16 cellular contexts compared by ENCODE assay signal in genomic region chr4:129821073-129821472, GRCh38.
A peak's percentile ranks its signal among the peaks of the same experiment; 100 is the strongest.
DNase-seq lines count a peak whose midpoint lies in the region; ATAC-seq and TF ChIP-seq lines count a peak whose summit lies in the region.
"Had no signal": no experiment of that assay in that cellular context is flagged by ENCODE, and none has a peak within 500 bp of the region (broad histone marks: within the 10 kb centered on the region; RNA-seq: fewer than 3 reads in every experiment).

No MANE protein-coding gene starts in this region.

- no peak overlapping the region for H3K4me3 ChIP-seq in MM.1S (ENCODE audit: low read length)
- no peak overlapping the region for H3K4me3 ChIP-seq in adipocyte (ENCODE audit: low read length)
- H3K4me3 ChIP-seq: GM12878, GM23338 had no signal

- no peak for TF ChIP-seq CTCF in MM.1S (IDR thresholded peaks at IDR 0.05; ENCODE audit: low read length)
- no peak for TF ChIP-seq CTCF in GM20000 (IDR thresholded peaks at IDR 0.05; ENCODE audit: extremely low read depth, missing control alignments)

- no peaks in the 10 kb centered on the region for H3K36me3 ChIP-seq in MM.1S (replicated peaks; ENCODE audit: insufficient read depth, low read length)
- H3K36me3 ChIP-seq in adipocyte (ENCODE audit: control insufficient read depth, insufficient read depth, low read length, severe bottlenecking): no peaks in the 10 kb centered on the region

- H3K9ac ChIP-seq in MM.1S (ENCODE audit: low read length): no peak overlapping the region
- no peak overlapping the region for H3K9ac ChIP-seq in adipocyte (ENCODE audit: low read length)

- H3K79me2 ChIP-seq in MM.1S (ENCODE audit: low read length): no peaks in the 10 kb centered on the region

- H4K20me1 ChIP-seq in MM.1S (ENCODE audit: insufficient read depth, low read length): no peaks in the 10 kb centered on the region

- H3K9me2 ChIP-seq in MM.1S (replicated peaks; ENCODE audit: insufficient read depth, low read length): no peaks in the 10 kb centered on the region

- H3F3A ChIP-seq in MM.1S (ENCODE audit: insufficient read depth, low read length): 0 out of 2 replicates have a peak, but pooled peaks cover 6% of the 10 kb centered on the region

- H3K9me3 ChIP-seq in MM.1S (replicated peaks; ENCODE audit: insufficient read depth, low read length): no peaks in the 10 kb centered on the region
- H3K9me3 ChIP-seq in adipocyte (ENCODE audit: control insufficient read depth, low read length): no peaks in the 10 kb centered on the region

- DNase-seq in NCI-H2171 treated with DMSO at 0.1 percent for 48 hours (lab: John Stamatoyannopoulos, UW): peak; percentile 23
- DNase-seq in NCI-H2171 (lab: John Stamatoyannopoulos, UW): no peak
- peak; percentile 12 for DNase-seq in MM.1S
- DNase-seq in adipocyte (ENCODE audit: low read depth): peak; percentile 18
- no peak for DNase-seq in GM20000 (ENCODE audit: low spot score)
- DNase-seq: C1 segment of cervical spinal cord; CD4-positive, alpha-beta memory T cell; COR-L47; DMS79; EL; GDM1; H9 had no signal

- H3K27me3 ChIP-seq in MM.1S (replicated peaks; ENCODE audit: insufficient read depth, low read length) (no peaks in the 10 kb centered on the region), adipocyte (replicated peaks; ENCODE audit: control insufficient read depth, insufficient read depth, low read length) (no peaks in the 10 kb centered on the region)

- no peak for ATAC-seq in HG03280 (IDR thresholded peaks at IDR 0.05; ENCODE audit: unreplicated experiment)
- ATAC-seq: GM12878, GM23338, HCT116 had no signal

- H3K4me1 ChIP-seq in MM.1S (ENCODE audit: low read length) (peaks cover 10% of the 10 kb centered on the region; the same call in 1 of the 2 replicates), adipocyte (ENCODE audit: control insufficient read depth, insufficient read depth, low read length) (peaks cover 52% of the 10 kb centered on the region)

- 0 out of 2 replicates have a peak overlapping the region, but pooled peaks have one; percentile 18 for H3K4me2 ChIP-seq in MM.1S (ENCODE audit: low read depth, low read length)
- H3K4me2 ChIP-seq: GM23338 had no signal

- H3K27ac ChIP-seq in MM.1S (ENCODE audit: low read length): peak overlapping the region; percentile 57; the same call in 1 of the 2 replicates

- no peak overlapping the region for H2AFZ ChIP-seq in MM.1S (ENCODE audit: low read length)
- H2AFZ ChIP-seq: GM23338 had no signal

Comparison
In these comparisons a context has a peak if more than half of its experiments do, and no peak if none do; other contexts are left out.
1. DNase-seq: peak in NCI-H2171 treated with DMSO at 0.1 percent for 48 hours (single experiment), MM.1S (single experiment) and adipocyte (single experiment); none in NCI-H2171 (single experiment) and GM20000 (single experiment).